17 cellular contexts compared by ENCODE assay signal in genomic region chr10:81838950-81839349, GRCh38. TPM values are rescaled to one million over a fixed set of nuclear protein-coding genes. Genes with fewer than 3 reads are reported as not detected.
DNase-seq lines count a peak whose midpoint lies in the region; ATAC-seq and TF ChIP-seq lines count a peak whose summit lies in the region.
"Had no signal": no experiment of that assay in that cellular context is flagged by ENCODE, and none has a peak within 500 bp of the region (broad histone marks: within the 10 kb centered on the region; RNA-seq: fewer than 3 reads in every experiment).

No MANE protein-coding gene starts in this region.

- no peak overlapping the region for H3K4me3 ChIP-seq in GM12875 (ENCODE audit: low read depth, low read length)
- H3K4me3 ChIP-seq: lung had no signal

- H3K27ac Mint-ChIP-seq in WTC11 = no peak overlapping the region

- H3K36me3 Mint-ChIP-seq in WTC11 = no peaks in the 10 kb centered on the region

- DNase-seq in Ammon's horn (ENCODE audit: low spot score) = peak; percentile 31
- DNase-seq in WTC11 (ENCODE audit: low spot score) = peak; percentile 38
- no peak for DNase-seq in left lobe of liver (ENCODE audit: low spot score)
- no peak for DNase-seq in NCI-H526 (lab: John Stamatoyannopoulos, UW)
- no peak for DNase-seq in NCI-H69 (lab: John Stamatoyannopoulos, UW)
- no peak for DNase-seq in erythroblast (lab: John Stamatoyannopoulos, UW)
- no peak for DNase-seq in NCI-H510A (lab: John Stamatoyannopoulos, UW)
- DNase-seq: activated CD8-positive, alpha-beta memory T cell treated with anti-CD3 and anti-CD28 coated beads, Interleukin-2, amount 50 U/mL, for 48 hours; C1 segment of cervical spinal cord; effector memory CD4-positive, alpha-beta T cell; IMR-90; NCI-H2081 treated with DMSO at 0.1 percent for 48 hours; stimulated activated CD4-positive, alpha-beta T cell treated with anti-CD3 and anti-CD28 coated beads, Interleukin-2, amount 100 ng/mL, for 48 hours; stimulated activated naive CD4-positive, alpha-beta T cell had no signal

- CTCF ChIA-PET in WTC11 (lab: Charles Lee) = interaction anchor here (1.2 to 1.4 kb wide), 2 partner anchors 425 to 1175 kb away, joined by 3 to 6 read pairs; no protein-coding TSS in a partner anchor

- H3K27me3 Mint-ChIP-seq in WTC11 (ENCODE audit: low read depth) = peaks cover 34% of the 10 kb centered on the region

- TF ChIP-seq POLR2A in erythroblast (IDR thresholded peaks at IDR 0.05; ENCODE audit: low read length) = no peak

- POLR2A ChIA-PET in WTC11 (lab: Charles Lee) = interaction anchor here (0.6 kb wide), 2 partner anchors 1083 to 1431 kb away, joined by 3 read pairs; partner anchors contain the start of gene PRXL2A

- H3K4me1 Mint-ChIP-seq in WTC11 = peaks cover 27% of the 10 kb centered on the region

- TF ChIP-seq CTCF in GM12875 (IDR thresholded peaks at IDR 0.05; ENCODE audit: borderline replicate concordance, insufficient read depth, low read depth, low read length) (peak; percentile 12; the same call in 1 of the 2 replicates), WTC11 (IDR thresholded peaks at IDR 0.05) (no peak)

- H3K9me3 Mint-ChIP-seq in WTC11 = no peaks in the 10 kb centered on the region

- H3K4me3 Mint-ChIP-seq in WTC11 = no peak overlapping the region

- ATAC-seq in WTC11 = peak; percentile 93
- ATAC-seq in left lobe of liver = peak; percentile 20
- ATAC-seq: HCT116 had no signal

TF ChIP-seq in WTC11, 78 proteins besides CTCF, POLR2A, EP300 and RAD21:
- TF ChIP-seq NFE2L1 (CRISPR knock-in tag; IDR thresholded peaks at IDR 0.05) = no peak
- TF ChIP-seq ZNF532 (CRISPR knock-in tag; IDR thresholded peaks at IDR 0.05; ENCODE audit: borderline replicate concordance) = no peak
- TF ChIP-seq, protein P1, sequence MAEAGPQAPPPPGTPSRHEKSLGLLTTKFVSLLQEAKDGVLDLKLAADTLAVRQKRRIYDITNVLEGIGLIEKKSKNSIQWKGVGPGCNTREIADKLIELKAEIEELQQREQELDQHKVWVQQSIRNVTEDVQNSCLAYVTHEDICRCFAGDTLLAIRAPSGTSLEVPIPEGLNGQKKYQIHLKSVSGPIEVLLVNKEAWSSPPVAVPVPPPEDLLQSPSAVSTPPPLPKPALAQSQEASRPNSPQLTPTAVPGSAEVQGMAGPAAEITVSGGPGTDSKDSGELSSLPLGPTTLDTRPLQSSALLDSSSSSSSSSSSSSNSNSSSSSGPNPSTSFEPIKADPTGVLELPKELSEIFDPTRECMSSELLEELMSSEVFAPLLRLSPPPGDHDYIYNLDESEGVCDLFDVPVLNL (CRISPR knock-in tag; IDR thresholded peaks at IDR 0.05; ENCODE audit: borderline replicate concordance, low read depth) = no peak
- TF ChIP-seq TEAD1 (CRISPR knock-in tag; IDR thresholded peaks at IDR 0.05) = no peak
- TF ChIP-seq, protein P2, sequence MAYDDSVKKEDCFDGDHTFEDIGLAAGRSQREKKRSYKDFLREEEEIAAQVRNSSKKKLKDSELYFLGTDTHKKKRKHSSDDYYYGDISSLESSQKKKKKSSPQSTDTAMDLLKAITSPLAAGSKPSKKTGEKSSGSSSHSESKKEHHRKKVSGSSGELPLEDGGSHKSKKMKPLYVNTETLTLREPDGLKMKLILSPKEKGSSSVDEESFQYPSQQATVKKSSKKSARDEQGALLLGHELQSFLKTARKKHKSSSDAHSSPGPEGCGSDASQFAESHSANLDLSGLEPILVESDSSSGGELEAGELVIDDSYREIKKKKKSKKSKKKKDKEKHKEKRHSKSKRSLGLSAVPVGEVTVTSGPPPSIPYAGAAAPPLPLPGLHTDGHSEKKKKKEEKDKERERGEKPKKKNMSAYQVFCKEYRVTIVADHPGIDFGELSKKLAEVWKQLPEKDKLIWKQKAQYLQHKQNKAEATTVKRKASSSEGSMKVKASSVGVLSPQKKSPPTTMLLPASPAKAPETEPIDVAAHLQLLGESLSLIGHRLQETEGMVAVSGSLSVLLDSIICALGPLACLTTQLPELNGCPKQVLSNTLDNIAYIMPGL (CRISPR knock-in tag; IDR thresholded peaks at IDR 0.05) = no peak
- TF ChIP-seq ATF1 (CRISPR knock-in tag; IDR thresholded peaks at IDR 0.05) = no peak
- TF ChIP-seq, protein P3, sequence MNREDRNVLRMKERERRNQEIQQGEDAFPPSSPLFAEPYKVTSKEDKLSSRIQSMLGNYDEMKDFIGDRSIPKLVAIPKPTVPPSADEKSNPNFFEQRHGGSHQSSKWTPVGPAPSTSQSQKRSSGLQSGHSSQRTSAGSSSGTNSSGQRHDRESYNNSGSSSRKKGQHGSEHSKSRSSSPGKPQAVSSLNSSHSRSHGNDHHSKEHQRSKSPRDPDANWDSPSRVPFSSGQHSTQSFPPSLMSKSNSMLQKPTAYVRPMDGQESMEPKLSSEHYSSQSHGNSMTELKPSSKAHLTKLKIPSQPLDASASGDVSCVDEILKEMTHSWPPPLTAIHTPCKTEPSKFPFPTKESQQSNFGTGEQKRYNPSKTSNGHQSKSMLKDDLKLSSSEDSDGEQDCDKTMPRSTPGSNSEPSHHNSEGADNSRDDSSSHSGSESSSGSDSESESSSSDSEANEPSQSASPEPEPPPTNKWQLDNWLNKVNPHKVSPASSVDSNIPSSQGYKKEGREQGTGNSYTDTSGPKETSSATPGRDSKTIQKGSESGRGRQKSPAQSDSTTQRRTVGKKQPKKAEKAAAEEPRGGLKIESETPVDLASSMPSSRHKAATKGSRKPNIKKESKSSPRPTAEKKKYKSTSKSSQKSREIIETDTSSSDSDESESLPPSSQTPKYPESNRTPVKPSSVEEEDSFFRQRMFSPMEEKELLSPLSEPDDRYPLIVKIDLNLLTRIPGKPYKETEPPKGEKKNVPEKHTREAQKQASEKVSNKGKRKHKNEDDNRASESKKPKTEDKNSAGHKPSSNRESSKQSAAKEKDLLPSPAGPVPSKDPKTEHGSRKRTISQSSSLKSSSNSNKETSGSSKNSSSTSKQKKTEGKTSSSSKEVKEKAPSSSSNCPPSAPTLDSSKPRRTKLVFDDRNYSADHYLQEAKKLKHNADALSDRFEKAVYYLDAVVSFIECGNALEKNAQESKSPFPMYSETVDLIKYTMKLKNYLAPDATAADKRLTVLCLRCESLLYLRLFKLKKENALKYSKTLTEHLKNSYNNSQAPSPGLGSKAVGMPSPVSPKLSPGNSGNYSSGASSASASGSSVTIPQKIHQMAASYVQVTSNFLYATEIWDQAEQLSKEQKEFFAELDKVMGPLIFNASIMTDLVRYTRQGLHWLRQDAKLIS (CRISPR knock-in tag; IDR thresholded peaks at IDR 0.05; ENCODE audit: borderline replicate concordance) = no peak
- TF ChIP-seq, protein P4, sequence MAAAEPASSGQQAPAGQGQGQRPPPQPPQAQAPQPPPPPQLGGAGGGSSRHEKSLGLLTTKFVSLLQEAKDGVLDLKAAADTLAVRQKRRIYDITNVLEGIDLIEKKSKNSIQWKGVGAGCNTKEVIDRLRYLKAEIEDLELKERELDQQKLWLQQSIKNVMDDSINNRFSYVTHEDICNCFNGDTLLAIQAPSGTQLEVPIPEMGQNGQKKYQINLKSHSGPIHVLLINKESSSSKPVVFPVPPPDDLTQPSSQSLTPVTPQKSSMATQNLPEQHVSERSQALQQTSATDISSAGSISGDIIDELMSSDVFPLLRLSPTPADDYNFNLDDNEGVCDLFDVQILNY (CRISPR knock-in tag; IDR thresholded peaks at IDR 0.05) = no peak
- no peak for TF ChIP-seq ZNF232 (CRISPR knock-in tag; IDR thresholded peaks at IDR 0.05)
- no peak for TF ChIP-seq GRHL2 (CRISPR knock-in tag; IDR thresholded peaks at IDR 0.05; ENCODE audit: insufficient replicate concordance, severe bottlenecking)
- TF ChIP-seq GTF2I (CRISPR knock-in tag; conservative IDR thresholded peaks at IDR 0.05) = no peak
- no peak for TF ChIP-seq NR1H2 (CRISPR knock-in tag; IDR thresholded peaks at IDR 0.05)
- TF ChIP-seq ZNF423 (CRISPR knock-in tag; IDR thresholded peaks at IDR 0.05) = no peak

RNA-seq across cellular contexts. Expression of gene NRG3, which starts 36.0 kb away (rescaled TPM):
- 7.0 to 8.4 TPM (median 7.3 TPM) in 3 replicates for total RNA-seq in WTC11 (2021)
- 1.1 TPM for total RNA-seq in left lobe of liver
- total RNA-seq: IMR-90 had no signal

Comparison
In these comparisons a context has a peak if more than half of its experiments do, and no peak if none do; other contexts are left out.
1. DNase-seq: peak in Ammon's horn (single experiment) and WTC11 (single experiment); none in left lobe of liver (single experiment), NCI-H526 (0 of 2), NCI-H69 (single experiment), erythroblast (0 of 2) and NCI-H510A (single experiment).